Comparison of ENCODE assay signal across 24 cellular contexts in the genomic region with DNA sequence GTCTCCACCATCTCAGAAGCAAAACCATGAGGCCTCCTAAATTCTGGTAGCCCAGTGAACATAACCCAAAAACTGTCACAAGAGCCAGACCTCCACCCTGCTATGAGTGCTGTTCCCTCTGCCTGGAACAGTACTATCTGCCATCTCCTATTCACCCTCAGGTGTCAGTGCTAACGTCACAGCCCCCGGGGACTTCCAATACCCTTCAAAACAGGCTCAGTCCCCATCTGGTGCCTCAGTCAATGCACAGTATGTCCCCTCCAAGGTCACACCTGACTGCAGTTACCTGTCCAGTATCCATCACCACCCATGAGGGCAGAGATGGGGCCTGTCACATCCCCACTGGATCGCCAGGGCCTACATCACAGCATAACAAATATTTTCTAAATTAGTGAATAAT. TPM values are rescaled to one million over a fixed set of nuclear protein-coding genes. Genes with fewer than 3 reads are reported as not detected.
A peak's percentile ranks its signal among the peaks of the same experiment; 100 is the strongest.
DNase-seq lines count a peak whose midpoint lies in the region; ATAC-seq and TF ChIP-seq lines count a peak whose summit lies in the region.
"Had no signal": no experiment of that assay in that cellular context is flagged by ENCODE, and none has a peak within 500 bp of the region (broad histone marks: within the 10 kb centered on the region; RNA-seq: fewer than 3 reads in every experiment).

No MANE protein-coding gene starts in this region.

- peaks cover 15% of the 10 kb centered on the region for H3K36me3 Mint-ChIP-seq in CD8-positive, alpha-beta T cell
- peaks cover 20% of the 10 kb centered on the region for H3K36me3 Mint-ChIP-seq in central memory CD8-positive, alpha-beta T cell (ENCODE audit: insufficient read depth)
- H3K36me3 Mint-ChIP-seq in osteocyte (ENCODE audit: unreplicated experiment) = no peaks in the 10 kb centered on the region

- H3K27me3 Mint-ChIP-seq in CD8-positive, alpha-beta T cell (ENCODE audit: low read depth) = no peaks in the 10 kb centered on the region
- no peaks in the 10 kb centered on the region for H3K27me3 Mint-ChIP-seq in central memory CD8-positive, alpha-beta T cell
- no peaks in the 10 kb centered on the region for H3K27me3 Mint-ChIP-seq in osteocyte (ENCODE audit: unreplicated experiment)

- TF ChIP-seq CTCF in CD8-positive, alpha-beta T cell (IDR thresholded peaks at IDR 0.05) = no peak
- TF ChIP-seq CTCF in osteocyte (IDR thresholded peaks at IDR 0.05) = no peak

- H3K9me3 Mint-ChIP-seq in CD8-positive, alpha-beta T cell = no peaks in the 10 kb centered on the region
- H3K9me3 Mint-ChIP-seq in central memory CD8-positive, alpha-beta T cell = no peaks in the 10 kb centered on the region
- no peaks in the 10 kb centered on the region for H3K9me3 Mint-ChIP-seq in osteocyte (ENCODE audit: unreplicated experiment)
- H3K9me3 Mint-ChIP-seq: T-helper 2 cell treated with Interferon-gamma antibody and Interleukin-4, amounts not matched to agents 5 μg/mL and 100 μg/mL, for 36 hours had no signal

- peaks cover 100% of the 10 kb centered on the region in 11 experiments for H4K20me1 ChIP-seq in BLaER1 treated with 17β-estradiol and CSF1 and Interleukin-3, amounts not matched to agents 10 nM and 100 nM

- H3K9ac ChIP-seq in BLaER1 treated with 17β-estradiol and CSF1 and Interleukin-3, amounts not matched to agents 10 nM and 100 nM = no peak overlapping the region

- peaks cover 60 to 99% (median 87%) of the 10 kb centered on the region in 10 experiments for H3K4me1 ChIP-seq in BLaER1 treated with 17β-estradiol and CSF1 and Interleukin-3, amounts not matched to agents 10 nM and 100 nM
- H3K4me1 ChIP-seq in CD8-positive, alpha-beta T cell (ENCODE audit: insufficient read depth, low read length) = peaks cover 94% of the 10 kb centered on the region

- peak overlapping the region; percentile 66 for H3K27ac Mint-ChIP-seq in CD8-positive, alpha-beta T cell
- H3K27ac Mint-ChIP-seq in central memory CD8-positive, alpha-beta T cell (ENCODE audit: low read depth) = no peak overlapping the region
- no peak overlapping the region for H3K27ac Mint-ChIP-seq in osteocyte (ENCODE audit: unreplicated experiment)
- H3K27ac Mint-ChIP-seq: T-helper 2 cell treated with Interferon-gamma antibody and Interleukin-4, amounts not matched to agents 5 μg/mL and 100 μg/mL, for 36 hours had no signal

- POLR2A ChIA-PET in CD8-positive, alpha-beta T cell (lab: Charles Lee) = interaction anchor here (1.0 kb wide), 1 partner anchor 10 kb away, joined by 4 read pairs; no protein-coding TSS in a partner anchor

- ATAC-seq in CD8-positive, alpha-beta T cell = no peak
- no peak for ATAC-seq in central memory CD8-positive, alpha-beta T cell (replicated peaks; ENCODE audit: extremely low read depth, poor library complexity, severe bottlenecking)
- ATAC-seq: HepG2, left lobe of liver, Right ventricle myocardium inferior had no signal

- peaks cover 0 to 36% (median 17%) of the 10 kb centered on the region in 11 experiments; a peak in 14 of 22 replicates for H3K36me3 ChIP-seq in BLaER1 treated with 17β-estradiol and CSF1 and Interleukin-3, amounts not matched to agents 10 nM and 100 nM
- H3K36me3 ChIP-seq in CD8-positive, alpha-beta T cell (ENCODE audit: insufficient read depth, low read length) = no peaks in the 10 kb centered on the region
- H3K36me3 ChIP-seq: brain microvascular endothelial cell, ovary, upper lobe of left lung had no signal

- no peaks in the 10 kb centered on the region for H3K9me3 ChIP-seq in BLaER1 treated with 17β-estradiol and CSF1 and Interleukin-3, amounts not matched to agents 10 nM and 100 nM (replicated peaks in 1 of 11)
- H3K9me3 ChIP-seq in CD8-positive, alpha-beta T cell (ENCODE audit: low read length) = no peaks in the 10 kb centered on the region
- H3K9me3 ChIP-seq: ovary, upper lobe of left lung had no signal

- no peak for DNase-seq in CD8-positive, alpha-beta T cell
- DNase-seq in central memory CD8-positive, alpha-beta T cell (ENCODE audit: low spot score in 2 of 2) = no peak
- DNase-seq in osteocyte (ENCODE audit: extremely low spot score, unreplicated experiment) = peak; percentile 53
- no peak for DNase-seq in NCI-H128 (lab: John Stamatoyannopoulos, UW; ENCODE audit: unreplicated experiment)
- no peak for DNase-seq in hepatic stellate cell (ENCODE audit: low spot score)
- no peak for DNase-seq in DMS53 (lab: John Stamatoyannopoulos, UW)
- DNase-seq: activated CD4-positive, alpha-beta T cell treated with anti-CD3 and anti-CD28 coated beads, Interleukin-2, amount 50 U/mL, for 1 hour; activated effector memory CD4-positive, alpha-beta T cell treated with anti-CD3 and anti-CD28 coated beads, Interleukin-2, amount 50 U/mL, for 16 hours; amniotic stem cell; brain microvascular endothelial cell; GDM1; Kasumi-1; mesendoderm; NCI-H526; NK-92 treated with Interleukin-12 subunit alpha and Interleukin-12 subunit beta, amount 100 ng/mL, for 24 hours; ovary; PC-9; stimulated activated CD4-positive, alpha-beta T cell treated with anti-CD3 and anti-CD28 coated beads, Interleukin-2, amount 100 ng/mL, for 24 hours; upper lobe of left lung had no signal

- intact Hi-C loops in CD8-positive, alpha-beta T cell (cut with DNase I, micrococcal nuclease) = no loop called here

- no peak overlapping the region for H3K4me3 ChIP-seq in BLaER1 treated with 17β-estradiol and CSF1 and Interleukin-3, amounts not matched to agents 10 nM and 100 nM
- H3K4me3 ChIP-seq in CD8-positive, alpha-beta T cell (ENCODE audit: low read depth, low read length) = no peak overlapping the region
- H3K4me3 ChIP-seq: ovary, PC-9, upper lobe of left lung had no signal

- H3K4me2 ChIP-seq in BLaER1 treated with 17β-estradiol and CSF1 and Interleukin-3, amounts not matched to agents 10 nM and 100 nM = peak overlapping the region; percentile 2 to 54 (median 31); a peak in 20 of 22 replicates
- H3K4me2 ChIP-seq: PC-9 had no signal

- CTCF ChIA-PET in CD8-positive, alpha-beta T cell (lab: Charles Lee) = interaction anchor here (0.9 kb wide), 1 partner anchor 10 kb away, joined by 3 read pairs; no protein-coding TSS in a partner anchor

- peaks cover 93% of the 10 kb centered on the region for H3K4me1 Mint-ChIP-seq in CD8-positive, alpha-beta T cell (ENCODE audit: low read depth)
- H3K4me1 Mint-ChIP-seq in central memory CD8-positive, alpha-beta T cell = peaks cover 89% of the 10 kb centered on the region
- H3K4me1 Mint-ChIP-seq in osteocyte (ENCODE audit: unreplicated experiment) = peaks cover 85% of the 10 kb centered on the region

- peak overlapping the region; percentile 31 for H3K4me3 Mint-ChIP-seq in CD8-positive, alpha-beta T cell
- H3K4me3 Mint-ChIP-seq in central memory CD8-positive, alpha-beta T cell = peak overlapping the region; percentile 10
- H3K4me3 Mint-ChIP-seq in osteocyte (ENCODE audit: unreplicated experiment) = no peak overlapping the region
- H3K4me3 Mint-ChIP-seq: T-helper 2 cell treated with Interferon-gamma antibody and Interleukin-4, amounts not matched to agents 5 μg/mL and 100 μg/mL, for 36 hours had no signal

- no peaks in the 10 kb centered on the region for H3K27me3 ChIP-seq in BLaER1 treated with 17β-estradiol and CSF1 and Interleukin-3, amounts not matched to agents 10 nM and 100 nM
- no peaks in the 10 kb centered on the region for H3K27me3 ChIP-seq in CD8-positive, alpha-beta T cell (ENCODE audit: insufficient read depth, low read length)
- H3K27me3 ChIP-seq: brain microvascular endothelial cell, ovary, upper lobe of left lung had no signal

- 0 out of 22 replicates have a peak overlapping the region, but pooled peaks of 1 of the 11 experiments have one; percentile 1 for H3K27ac ChIP-seq in BLaER1 treated with 17β-estradiol and CSF1 and Interleukin-3, amounts not matched to agents 10 nM and 100 nM
- no peak overlapping the region for H3K27ac ChIP-seq in CD8-positive, alpha-beta T cell (ENCODE audit: low read depth, low read length)
- H3K27ac ChIP-seq: brain microvascular endothelial cell, ovary, PC-9 had no signal

RNA-seq across cellular contexts. Expression of gene CREBBP, which starts 11.5 kb away (rescaled TPM):
- 100 to 1,000 TPM; 186 to 189 TPM for total RNA-seq in CD8-positive, alpha-beta T cell
- 107 and 109 TPM in 2 replicates for total RNA-seq in osteocyte
